In genomic region chr6:41939848-41940758, GRCh38 we compare ENCODE assay signal across 1 cellular context.
TF ChIP-seq lines count a peak whose summit lies in the region.

No MANE protein-coding gene starts in this region.

TF ChIP-seq in GM23338, 12 proteins besides CTCF, POLR2A, EP300 and RAD21 (continued from another document):
- TF ChIP-seq ZNF114 (CRISPR knock-in tag; IDR thresholded peaks at IDR 0.05) (no peak), REST (IDR thresholded peaks at IDR 0.05; ENCODE audit: unreplicated experiment) (no peak), EZH2phosphoT487 (IDR thresholded peaks at IDR 0.05; ENCODE audit: unreplicated experiment) (no peak), ZNF331 (CRISPR knock-in tag; IDR thresholded peaks at IDR 0.05; ENCODE audit: low read depth) (no peak), EZH2 (IDR thresholded peaks at IDR 0.05; ENCODE audit: low read depth, unreplicated experiment) (no peak)
